ENCODE assay signal across 2 cellular contexts in the genomic region with DNA sequence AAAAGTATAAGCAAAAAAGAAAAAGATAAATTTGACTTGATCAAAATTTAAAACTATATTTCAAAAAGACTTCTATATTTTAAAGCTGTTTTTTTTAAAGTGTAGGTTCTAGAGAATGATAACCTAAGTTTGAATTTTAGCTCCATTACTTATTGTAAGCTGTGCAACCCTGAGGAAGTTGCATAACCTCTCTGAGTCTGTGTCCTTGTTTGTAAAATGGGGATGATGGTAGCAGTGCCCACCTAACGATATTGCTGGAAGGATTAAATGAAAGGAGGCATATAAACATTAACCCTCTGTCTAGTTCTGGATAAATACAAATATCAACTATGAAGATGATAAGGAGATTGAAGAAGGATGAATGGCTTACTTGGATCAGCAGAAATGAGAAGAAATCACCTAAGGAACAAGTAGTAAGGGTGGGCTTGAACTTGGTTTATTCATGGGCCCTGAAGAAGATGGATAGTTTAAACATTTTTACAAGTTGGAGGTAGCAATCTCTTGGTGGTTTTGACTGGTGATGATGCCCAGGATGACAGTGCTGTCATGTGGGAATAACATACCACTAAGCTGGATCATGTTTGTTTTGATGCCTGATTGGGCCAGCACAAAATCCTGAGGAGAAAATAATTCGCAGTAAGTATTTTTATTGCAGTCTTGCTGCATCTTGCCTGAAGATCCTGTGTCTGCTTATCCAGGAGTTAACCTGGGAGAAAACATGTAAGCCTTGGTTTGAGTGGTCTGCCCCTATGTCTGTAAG.
TF ChIP-seq lines count a peak whose summit lies in the region.

No MANE protein-coding gene starts in this region.

TF ChIP-seq in HepG2, 621 proteins besides CTCF, POLR2A, EP300 and RAD21:
- TF ChIP-seq ZNF768 (CRISPR knock-in tag; IDR thresholded peaks at IDR 0.05): peak; percentile 38; the same call in 1 of the 2 replicates
- TF ChIP-seq HOXA5 (CRISPR knock-in tag; IDR thresholded peaks at IDR 0.05): no peak
- TF ChIP-seq, protein P1, sequence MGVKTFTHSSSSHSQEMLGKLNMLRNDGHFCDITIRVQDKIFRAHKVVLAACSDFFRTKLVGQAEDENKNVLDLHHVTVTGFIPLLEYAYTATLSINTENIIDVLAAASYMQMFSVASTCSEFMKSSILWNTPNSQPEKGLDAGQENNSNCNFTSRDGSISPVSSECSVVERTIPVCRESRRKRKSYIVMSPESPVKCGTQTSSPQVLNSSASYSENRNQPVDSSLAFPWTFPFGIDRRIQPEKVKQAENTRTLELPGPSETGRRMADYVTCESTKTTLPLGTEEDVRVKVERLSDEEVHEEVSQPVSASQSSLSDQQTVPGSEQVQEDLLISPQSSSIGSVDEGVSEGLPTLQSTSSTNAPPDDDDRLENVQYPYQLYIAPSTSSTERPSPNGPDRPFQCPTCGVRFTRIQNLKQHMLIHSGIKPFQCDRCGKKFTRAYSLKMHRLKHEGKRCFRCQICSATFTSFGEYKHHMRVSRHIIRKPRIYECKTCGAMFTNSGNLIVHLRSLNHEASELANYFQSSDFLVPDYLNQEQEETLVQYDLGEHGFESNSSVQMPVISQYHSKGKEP (CRISPR knock-in tag; IDR thresholded peaks at IDR 0.05): no peak

TF ChIP-seq in H1, 55 proteins besides CTCF, POLR2A, EP300 and RAD21:
- no peak for TF ChIP-seq FOSL1 (IDR thresholded peaks at IDR 0.05; ENCODE audit: insufficient read depth, low read depth, low read length)
- TF ChIP-seq KDM1A (IDR thresholded peaks at IDR 0.05; ENCODE audit: borderline replicate concordance, low read length): peak; percentile 69; the same call in 1 of the 2 replicates
- TF ChIP-seq GTF2F1 (IDR thresholded peaks at IDR 0.05; ENCODE audit: borderline replicate concordance, low read depth, low read length): no peak
- TF ChIP-seq, protein P2, sequence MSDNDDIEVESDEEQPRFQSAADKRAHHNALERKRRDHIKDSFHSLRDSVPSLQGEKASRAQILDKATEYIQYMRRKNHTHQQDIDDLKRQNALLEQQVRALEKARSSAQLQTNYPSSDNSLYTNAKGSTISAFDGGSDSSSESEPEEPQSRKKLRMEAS (IDR thresholded peaks at IDR 0.05): no peak
- TF ChIP-seq EZH2 (IDR thresholded peaks at IDR 0.05; ENCODE audit: low read depth, low read length, severe bottlenecking): no peak
